Comparison of ENCODE assay signal across 17 cellular contexts in the genomic region with DNA sequence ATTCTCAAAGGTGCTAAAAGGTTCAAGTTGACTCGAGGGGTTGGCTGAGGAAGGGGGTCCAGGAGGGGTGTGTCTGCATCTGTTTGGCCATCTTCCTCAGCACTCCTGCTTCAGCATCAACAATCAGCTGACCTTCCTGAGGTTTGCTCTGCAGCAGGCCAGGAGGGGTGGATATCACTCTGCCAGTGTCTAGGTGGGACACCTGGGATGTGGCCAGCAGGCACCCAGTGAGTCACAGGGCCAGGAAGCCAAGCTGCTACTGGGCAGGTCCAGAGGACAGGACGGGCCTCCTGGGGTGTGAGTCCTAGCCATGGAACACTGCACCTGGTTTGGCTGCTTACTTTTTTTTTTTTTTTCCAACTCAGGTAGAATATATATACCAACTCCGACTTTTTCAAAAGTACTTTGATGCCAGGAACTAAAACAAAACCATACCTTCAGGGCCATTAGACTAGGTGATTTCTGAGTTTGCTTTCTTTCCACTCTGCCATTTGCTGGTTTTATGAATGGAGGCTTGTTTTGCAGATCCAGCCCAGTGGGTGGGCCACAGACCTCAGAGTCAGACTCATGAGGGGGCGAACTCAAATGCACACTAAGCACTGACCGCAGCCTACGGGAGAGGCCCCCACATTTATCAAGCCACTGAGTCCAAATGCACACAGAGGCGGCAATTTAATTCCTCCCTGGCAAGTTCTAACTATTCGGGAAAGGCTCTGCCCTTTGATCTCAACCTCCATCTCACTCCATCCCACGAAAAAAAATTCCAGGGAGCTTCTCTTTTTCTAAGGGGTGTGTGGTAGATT.
DNase-seq lines count a peak whose midpoint lies in the region; ATAC-seq and TF ChIP-seq lines count a peak whose summit lies in the region.
"Had no signal": no experiment of that assay in that cellular context is flagged by ENCODE, and none has a peak within 500 bp of the region (broad histone marks: within the 10 kb centered on the region; RNA-seq: fewer than 3 reads in every experiment).

No MANE protein-coding gene starts in this region.

- H3K9me3 ChIP-seq in CD8-positive, alpha-beta memory T cell (ENCODE audit: low read length) = no peaks in the 10 kb centered on the region
- H3K9me3 ChIP-seq in HEK293 (ENCODE audit: control insufficient read depth, insufficient read depth, low read depth, low read length) = no peaks in the 10 kb centered on the region
- H3K9me3 ChIP-seq: neutrophil, tibial artery had no signal

- H3K4me3 Mint-ChIP-seq in CD8-positive, alpha-beta memory T cell = no peak overlapping the region
- H3K4me3 Mint-ChIP-seq in neural crest cell = no peak overlapping the region
- H3K4me3 Mint-ChIP-seq: activated CD4-positive, alpha-beta T cell treated with anti-CD3 and anti-CD28 coated beads, Interleukin-2, amount 10 ng/mL, durations not matched to agents 24 days and 14 days; activated T-helper 1 cell treated with anti-CD3 and anti-CD28 coated beads, Interleukin-12 subunit alpha, Interleukin-12 subunit beta, Interleukin-2, Interleukin-4 antibody, amounts not matched to agents 30 ng/mL and 10 ng/mL and 1 ng/mL, durations not matched to agents 14 hours and 24 hours and 36 hours had no signal

- no peaks in the 10 kb centered on the region for H3K9me3 Mint-ChIP-seq in CD8-positive, alpha-beta memory T cell
- no peaks in the 10 kb centered on the region for H3K9me3 Mint-ChIP-seq in neural crest cell
- H3K9me3 Mint-ChIP-seq: activated CD4-positive, alpha-beta T cell treated with anti-CD3 and anti-CD28 coated beads, Interleukin-2, amount 10 ng/mL, durations not matched to agents 24 days and 14 days; activated T-helper 1 cell treated with anti-CD3 and anti-CD28 coated beads, Interleukin-12 subunit alpha, Interleukin-12 subunit beta, Interleukin-2, Interleukin-4 antibody, amounts not matched to agents 30 ng/mL and 10 ng/mL and 1 ng/mL, durations not matched to agents 14 hours and 24 hours and 36 hours had no signal

- no peaks in the 10 kb centered on the region for H3K27me3 Mint-ChIP-seq in CD8-positive, alpha-beta memory T cell
- H3K27me3 Mint-ChIP-seq in neural crest cell (ENCODE audit: low read depth) = no peaks in the 10 kb centered on the region
- H3K27me3 Mint-ChIP-seq: activated CD4-positive, alpha-beta T cell treated with anti-CD3 and anti-CD28 coated beads, Interleukin-2, amount 10 ng/mL, durations not matched to agents 24 days and 14 days had no signal

- CTCF ChIA-PET in CD8-positive, alpha-beta memory T cell (lab: Charles Lee) = no interaction called here
- CTCF ChIA-PET in HEK293 (lab: Yijun Ruan, JAX) = interaction anchor here (0.6 to 1.5 kb wide), 4 partner anchors 12 to 464 kb away, joined by 3 to 6 read pairs (median 5); no protein-coding TSS in a partner anchor

- no peak for ATAC-seq in GM19452 (IDR thresholded peaks at IDR 0.05; ENCODE audit: unreplicated experiment)

- no peaks in the 10 kb centered on the region for H3K27me3 ChIP-seq in CD8-positive, alpha-beta memory T cell (ENCODE audit: insufficient read depth, low read length, poor library complexity, severe bottlenecking)
- H3K27me3 ChIP-seq: neutrophil, tibial artery had no signal

- TF ChIP-seq CTCF in HEK293 (tag by site-specific recombination; IDR thresholded peaks at IDR 0.05) = no peak
- no peak for TF ChIP-seq CTCF in epithelial cell of esophagus (IDR thresholded peaks at IDR 0.05; ENCODE audit: insufficient read depth, low read depth, low read length, missing control alignments)
- TF ChIP-seq CTCF in neural crest cell (conservative IDR thresholded peaks at IDR 0.05) = no peak

- H3K4me3 ChIP-seq in CD8-positive, alpha-beta memory T cell (ENCODE audit: low read length) = no peak overlapping the region
- H3K4me3 ChIP-seq in HEK293 (ENCODE audit: low read depth, low read length) (no peak overlapping the region), epithelial cell of esophagus (ENCODE audit: low read length) (no peak overlapping the region)
- H3K4me3 ChIP-seq: SK-N-MC, tibial artery had no signal

- DNase-seq in CD8-positive, alpha-beta memory T cell = no peak
- DNase-seq in epithelial cell of esophagus (ENCODE audit: low read depth) = peak; percentile 17
- DNase-seq in neural crest cell (ENCODE audit: low read depth, low spot score) = no peak
- no peak for DNase-seq in AG20443 (ENCODE audit: low spot score)
- no peak for DNase-seq in amniotic stem cell (lab: John Stamatoyannopoulos, UW)
- DNase-seq: activated CD4-positive, alpha-beta T cell treated with anti-CD3 and anti-CD28 coated beads, Interleukin-2, amount 10 ng/mL, durations not matched to agents 24 days and 14 days; H7; mesenchymal stem cell; NCI-H1930; NCI-H526; stimulated activated CD4-positive, alpha-beta T cell treated with anti-CD3 and anti-CD28 coated beads, Interleukin-4, amount 100 ng/mL, for 1 hour; tibial artery had no signal

- peaks cover 6 to 24% (median 14%) of the 10 kb centered on the region in 3 donors for H3K4me1 Mint-ChIP-seq in CD8-positive, alpha-beta memory T cell
- peaks cover 11% of the 10 kb centered on the region for H3K4me1 Mint-ChIP-seq in neural crest cell

- H3K36me3 Mint-ChIP-seq in CD8-positive, alpha-beta memory T cell = peaks cover 0 to 41% (median 15%) of the 10 kb centered on the region in 3 donors
- H3K36me3 Mint-ChIP-seq in neural crest cell (ENCODE audit: low read depth) = peaks cover 3% of the 10 kb centered on the region

- no peaks in the 10 kb centered on the region for H3K4me1 ChIP-seq in CD8-positive, alpha-beta memory T cell (ENCODE audit: insufficient read depth, low read length)
- H3K4me1 ChIP-seq in HEK293 (ENCODE audit: control insufficient read depth, insufficient read depth, low read length) = no peaks in the 10 kb centered on the region
- H3K4me1 ChIP-seq: tibial artery had no signal

- POLR2A ChIA-PET in CD8-positive, alpha-beta memory T cell (lab: Charles Lee) = no interaction called here
- POLR2A ChIA-PET in HEK293 (lab: Yijun Ruan, JAX) = no interaction called here

- peak overlapping the region in 5 of 8 donors; percentile 6 to 75 (median 66) for H3K27ac Mint-ChIP-seq in CD8-positive, alpha-beta memory T cell
- peak overlapping the region; percentile 78 for H3K27ac Mint-ChIP-seq in neural crest cell (ENCODE audit: unreplicated experiment)
- H3K27ac Mint-ChIP-seq: activated CD4-positive, alpha-beta T cell treated with anti-CD3 and anti-CD28 coated beads, Interleukin-2, amount 10 ng/mL, durations not matched to agents 24 days and 14 days; activated T-helper 1 cell treated with anti-CD3 and anti-CD28 coated beads, Interleukin-12 subunit alpha, Interleukin-12 subunit beta, Interleukin-2, Interleukin-4 antibody, amounts not matched to agents 30 ng/mL and 10 ng/mL and 1 ng/mL, durations not matched to agents 14 hours and 24 hours and 36 hours had no signal

- peaks cover 33% of the 10 kb centered on the region for H3K36me3 ChIP-seq in CD8-positive, alpha-beta memory T cell (ENCODE audit: insufficient read depth, low read length)
- H3K36me3 ChIP-seq in HEK293 (ENCODE audit: control insufficient read depth in 2 of 2, insufficient read depth in 1 of 2, low read length in 2 of 2) = peaks cover 0 to 71% of the 10 kb centered on the region in 2 experiments; a peak in 2 of 3 replicates

- H3K27ac ChIP-seq in CD8-positive, alpha-beta memory T cell (ENCODE audit: low read depth, low read length) = no peak overlapping the region
- H3K27ac ChIP-seq in HEK293 (ENCODE audit: extremely low read depth, low read depth, low read length) = no peak overlapping the region
- H3K27ac ChIP-seq: neutrophil, SK-N-MC, tibial artery had no signal

TF ChIP-seq in HEK293, 187 proteins besides CTCF, POLR2A, EP300 and RAD21:
- no peak for TF ChIP-seq TRIM28 (IDR thresholded peaks at IDR 0.05; ENCODE audit: borderline replicate concordance, low read length)
- no peak for TF ChIP-seq ZNF626 (tag by site-specific recombination; IDR thresholded peaks at IDR 0.05)
- TF ChIP-seq EGR2 (tag by site-specific recombination; IDR thresholded peaks at IDR 0.05; ENCODE audit: low read depth) = peak; percentile 70; the same call in 1 of the 2 replicates
- TF ChIP-seq, protein P1, sequence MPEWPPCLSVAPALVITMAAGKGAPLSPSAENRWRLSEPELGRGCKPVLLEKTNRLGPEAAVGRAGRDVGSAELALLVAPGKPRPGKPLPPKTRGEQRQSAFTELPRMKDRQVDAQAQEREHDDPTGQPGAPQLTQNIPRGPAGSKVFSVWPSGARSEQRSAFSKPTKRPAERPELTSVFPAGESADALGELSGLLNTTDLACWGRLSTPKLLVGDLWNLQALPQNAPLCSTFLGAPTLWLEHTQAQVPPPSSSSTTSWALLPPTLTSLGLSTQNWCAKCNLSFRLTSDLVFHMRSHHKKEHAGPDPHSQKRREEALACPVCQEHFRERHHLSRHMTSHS (tag by site-specific recombination; IDR thresholded peaks at IDR 0.05) = no peak
